2 cellular contexts compared by ENCODE assay signal in genomic region chr16:50611995-50612848, GRCh38.
TF ChIP-seq lines count a peak whose summit lies in the region.

No MANE protein-coding gene starts in this region.

TF ChIP-seq in HepG2, 621 proteins besides CTCF, POLR2A, EP300 and RAD21 (continues in another document):
- TF ChIP-seq ZUFSP (CRISPR knock-in tag; IDR thresholded peaks at IDR 0.05; ENCODE audit: borderline replicate concordance) (no peak), SMAD1 (CRISPR knock-in tag; IDR thresholded peaks at IDR 0.05; ENCODE audit: borderline replicate concordance, low read depth) (no peak), ATF2 (CRISPR knock-in tag; IDR thresholded peaks at IDR 0.05) (no peak), PLSCR1 (CRISPR knock-in tag; IDR thresholded peaks at IDR 0.05; ENCODE audit: borderline replicate concordance) (no peak), NR2F6 (IDR thresholded peaks at IDR 0.05) (no peak), NR2F6 (CRISPR knock-in tag; IDR thresholded peaks at IDR 0.05) (0 out of 2 replicates have a peak, but pooled peaks have one; percentile 26), NFRKB (IDR thresholded peaks at IDR 0.05) (no peak), TBP (CRISPR knock-in tag; IDR thresholded peaks at IDR 0.05) (no peak), PCBP2 (optimal IDR thresholded peaks at IDR 0.05; ENCODE audit: low read depth, low read length, poor library complexity, severe bottlenecking) (no peak), PAWR (CRISPR knock-in tag; IDR thresholded peaks at IDR 0.05; ENCODE audit: borderline replicate concordance) (no peak), XRCC5 (optimal IDR thresholded peaks at IDR 0.05; ENCODE audit: low read length) (no peak), SP4 (CRISPR knock-in tag; IDR thresholded peaks at IDR 0.05) (0 out of 2 replicates have a peak, but pooled peaks have one; percentile 16), ASH2L (IDR thresholded peaks at IDR 0.05; ENCODE audit: insufficient read length, low read depth, low read length) (no peak), ATF3 (CRISPR knock-in tag; IDR thresholded peaks at IDR 0.05) (no peak), ZNF549 (CRISPR knock-in tag; IDR thresholded peaks at IDR 0.05) (no peak), U2AF1 (optimal IDR thresholded peaks at IDR 0.05; ENCODE audit: low read depth, low read length) (peak; percentile 45), RXRB (CRISPR knock-in tag; IDR thresholded peaks at IDR 0.05; ENCODE audit: borderline replicate concordance) (peak; percentile 15; the same call in 1 of the 2 replicates)

TF ChIP-seq in H1, 55 proteins besides CTCF, POLR2A, EP300 and RAD21:
- no peak for TF ChIP-seq SP2 (IDR thresholded peaks at IDR 0.05; ENCODE audit: low read length)
- TF ChIP-seq CHD7 (IDR thresholded peaks at IDR 0.05; ENCODE audit: insufficient replicate concordance, low read length) = no peak
- no peak for TF ChIP-seq E2F6 (IDR thresholded peaks at IDR 0.05)
- TF ChIP-seq RXRA (IDR thresholded peaks at IDR 0.05; ENCODE audit: insufficient read depth, low read depth, low read length) = no peak
- no peak for TF ChIP-seq HDAC2 (IDR thresholded peaks at IDR 0.05; ENCODE audit: borderline replicate concordance in 1 of 2, low read depth in 2 of 2, low read length in 2 of 2)
- TF ChIP-seq HDAC6 (IDR thresholded peaks at IDR 0.05; ENCODE audit: low read depth, low read length) = no peak
- TF ChIP-seq RBBP5 (IDR thresholded peaks at IDR 0.05; ENCODE audit: borderline replicate concordance, low read depth, low read length) = no peak
- no peak for TF ChIP-seq CEBPB (IDR thresholded peaks at IDR 0.05; ENCODE audit: low read depth, low read length)
- TF ChIP-seq EGR1 (IDR thresholded peaks at IDR 0.05; ENCODE audit: borderline replicate concordance, low read depth, low read length) = no peak
- no peak for TF ChIP-seq MAFK (IDR thresholded peaks at IDR 0.05; ENCODE audit: low read depth, low read length)
- no peak for TF ChIP-seq RFX5 (IDR thresholded peaks at IDR 0.05; ENCODE audit: borderline replicate concordance, low read depth, low read length)
